8 cellular contexts compared by ENCODE assay signal in genomic region chr3:30286007-30286669, GRCh38.
DNase-seq lines count a peak whose midpoint lies in the region; ATAC-seq and TF ChIP-seq lines count a peak whose summit lies in the region.

No MANE protein-coding gene starts in this region.

- H3K27ac Mint-ChIP-seq in nephron, result peak overlapping the region; percentile 23 to 35 (median 26)

- DNase-seq in GM04504 (ENCODE audit: low read depth) (peak; percentile 78), NCI-H446 treated with DMSO at 0.1 percent for 48 hours (lab: John Stamatoyannopoulos, UW) (peak; percentile 78), epidermal melanocyte (ENCODE audit: insufficient read length, low spot score) (peak; percentile 26), cerebellar cortex (ENCODE audit: low spot score) (no peak)
- no peak for DNase-seq in activated effector memory CD4-positive, alpha-beta T cell treated with anti-CD3 and anti-CD28 coated beads, Interleukin-2, amount 50 U/mL, for 16 hours

- no peak overlapping the region for H3K4me3 Mint-ChIP-seq in nephron

- H3K27me3 Mint-ChIP-seq in nephron (ENCODE audit: low read depth), result no peaks in the 10 kb centered on the region

- H3K9me3 Mint-ChIP-seq in nephron, result peaks cover 5% of the 10 kb centered on the region

- TF ChIP-seq CTCF in nephron (IDR thresholded peaks at IDR 0.05; ENCODE audit: unreplicated experiment in 3 of 3), result no peak

- ATAC-seq in GM21367 (IDR thresholded peaks at IDR 0.05; ENCODE audit: unreplicated experiment) (no peak), GM18861 (IDR thresholded peaks at IDR 0.05; ENCODE audit: unreplicated experiment) (no peak)

- H3K36me3 Mint-ChIP-seq in nephron (ENCODE audit: low read depth), result no peaks in the 10 kb centered on the region

- peaks cover 26% of the 10 kb centered on the region for H3K4me1 Mint-ChIP-seq in nephron

Comparison
In these comparisons a context has a peak if more than half of its experiments do, and no peak if none do; other contexts are left out.
1. DNase-seq: peak in GM04504 (single experiment), NCI-H446 treated with DMSO at 0.1 percent for 48 hours (single experiment) and epidermal melanocyte (single experiment); none in cerebellar cortex (single experiment) and activated effector memory CD4-positive, alpha-beta T cell treated with anti-CD3 and anti-CD28 coated beads, Interleukin-2, amount 50 U/mL, for 16 hours (single experiment).